ENCODE assay signal across 15 cellular contexts in genomic region chr20:47674145-47674544, GRCh38.
DNase-seq lines count a peak whose midpoint lies in the region; ATAC-seq, FAIRE-seq and TF ChIP-seq lines count a peak whose summit lies in the region.
"Had no signal": no experiment of that assay in that cellular context is flagged by ENCODE, and none has a peak within 500 bp of the region (broad histone marks: within the 10 kb centered on the region; RNA-seq: fewer than 3 reads in every experiment).

No MANE protein-coding gene starts in this region.

- no peak overlapping the region for H2BK12ac ChIP-seq in H1 (ENCODE audit: low read depth, low read length)

- H3K4me1 ChIP-seq in H1 (replicated peaks in 1 of 4; ENCODE audit: control insufficient read depth in 3 of 4, insufficient read depth in 4 of 4, low read length in 3 of 4) (peaks cover 0 to 7% (median 2%) of the 10 kb centered on the region in 4 experiments; a peak in 5 of 7 replicates), osteoblast (ENCODE audit: insufficient read depth, low read length) (no peaks in the 10 kb centered on the region), colonic mucosa (no peaks in the 10 kb centered on the region)
- H3K4me1 ChIP-seq: A549, BE2C had no signal

- H3K27me3 ChIP-seq in H7 (ENCODE audit: control insufficient read depth, insufficient read depth, low read length), result no peaks in the 10 kb centered on the region
- H3K27me3 ChIP-seq in H1 (replicated peaks in 1 of 4; ENCODE audit: control insufficient read depth in 3 of 4, extremely low read depth in 1 of 4, insufficient read depth in 3 of 4, low read length in 3 of 4), result no peaks in the 10 kb centered on the region
- no peaks in the 10 kb centered on the region for H3K27me3 ChIP-seq in osteoblast (ENCODE audit: insufficient read depth, low read length)
- H3K27me3 ChIP-seq in colonic mucosa, result no peaks in the 10 kb centered on the region
- H3K27me3 ChIP-seq: BE2C had no signal

- no peak overlapping the region for H3K4me3 ChIP-seq in H7 (ENCODE audit: insufficient read depth, low read depth, low read length)
- H3K4me3 ChIP-seq in H1 (ENCODE audit: extremely low read depth in 1 of 4, insufficient read depth in 2 of 4, low read depth in 3 of 4, low read length in 4 of 4), result no peak overlapping the region
- H3K4me3 ChIP-seq in osteoblast (ENCODE audit: insufficient read depth, low read length), result no peak overlapping the region
- no peak overlapping the region for H3K4me3 ChIP-seq in colonic mucosa
- H3K4me3 ChIP-seq: A549 had no signal

- ATAC-seq in HG03039 (IDR thresholded peaks at IDR 0.05; ENCODE audit: unreplicated experiment), result no peak
- ATAC-seq: A549, HCT116 had no signal

- DNase-seq in GM12891 (ENCODE audit: insufficient read length, low spot score), result no peak
- peak; percentile 41 for DNase-seq in H7
- no peak for DNase-seq in H1 (ENCODE audit: low read depth in 1 of 2, low spot score in 2 of 2)
- peak; percentile 71 for DNase-seq in osteoblast (ENCODE audit: insufficient read length, low spot score, missing footprints)
- DNase-seq in SHP77 treated with DMSO at 0.1 percent for 48 hours (lab: John Stamatoyannopoulos, UW), result no peak
- DNase-seq in colonic mucosa, result no peak
- DNase-seq: BE2C; CD4-positive, alpha-beta memory T cell; DMS79 had no signal

- peak overlapping the region; percentile 72; the same call in 1 of the 2 replicates for H2BK15ac ChIP-seq in H1 (ENCODE audit: low read length)

- no peak overlapping the region for H4K5ac ChIP-seq in H1 (ENCODE audit: insufficient read length, low read depth, low read length)

- H3K9ac ChIP-seq in H1 (replicated peaks in 1 of 4; ENCODE audit: extremely low read depth in 1 of 4, low read depth in 3 of 4, low read length in 3 of 4) (no peak overlapping the region), colonic mucosa (ENCODE audit: low read depth in 2 of 2, low read length in 2 of 2) (no peak overlapping the region)

- H4K91ac ChIP-seq in H1 (replicated peaks; ENCODE audit: insufficient read length, low read length), result no peak overlapping the region

- H3K36me3 ChIP-seq in H7 (replicated peaks; ENCODE audit: control insufficient read depth, insufficient read depth, low read length) (no peaks in the 10 kb centered on the region; the same call in none of the 2 replicates), H1 (ENCODE audit: control insufficient read depth in 2 of 4, insufficient read depth in 4 of 4, low read length in 3 of 4) (no peaks in the 10 kb centered on the region), osteoblast (ENCODE audit: insufficient read depth, low read length) (no peaks in the 10 kb centered on the region), colonic mucosa (no peaks in the 10 kb centered on the region)

- TF ChIP-seq CTCF in H1 (IDR thresholded peaks at IDR 0.05; ENCODE audit: control extremely low read depth in 1 of 3, insufficient read depth in 1 of 3, low read depth in 1 of 3, low read length in 3 of 3) (no peak), osteoblast (IDR thresholded peaks at IDR 0.05; ENCODE audit: extremely low read depth, low read depth, low read length) (no peak), colonic mucosa (IDR thresholded peaks at IDR 0.05) (no peak)

- H3K27ac ChIP-seq in H1 (ENCODE audit: low read depth, low read length) (no peak overlapping the region), osteoblast (ENCODE audit: low read depth, low read length) (no peak overlapping the region), colonic mucosa (no peak overlapping the region)
- H3K27ac ChIP-seq: A549, C4-2B, HL-60 had no signal

- H2AFZ ChIP-seq in H1 (ENCODE audit: low read length) (no peak overlapping the region), osteoblast (ENCODE audit: low read length) (no peak overlapping the region)

- CTCF ChIA-PET in H1 (lab: Charles Lee; ENCODE audit: partially characterized antibody), result interaction anchor here (0.7 to 9.7 kb wide), 5 partner anchors 10 to 947 kb away, joined by 4 to 92 read pairs (median 7); no protein-coding TSS in a partner anchor

- H3K4me2 ChIP-seq in H1 (ENCODE audit: insufficient read depth in 1 of 2, low read depth in 2 of 2, low read length in 2 of 2) (no peak overlapping the region), osteoblast (ENCODE audit: insufficient read depth, low read length) (no peak overlapping the region)
- H3K4me2 ChIP-seq: A549 had no signal

- H3K79me1 ChIP-seq in H1 (ENCODE audit: low read depth, low read length), result no peaks in the 10 kb centered on the region

- POLR2A ChIA-PET in H1 (lab: Charles Lee; ENCODE audit: partially characterized antibody), result interaction anchor here (0.6 to 1.2 kb wide), 3 partner anchors 10 to 357 kb away, joined by 3 read pairs; no protein-coding TSS in a partner anchor

- peak overlapping the region; percentile 11; the same call in 1 of the 2 replicates for H4K8ac ChIP-seq in H1 (ENCODE audit: extremely low read depth, insufficient read depth, low read length)

- TF ChIP-seq EP300 in H1 (IDR thresholded peaks at IDR 0.05; ENCODE audit: borderline replicate concordance in 1 of 2, low read depth in 2 of 2, low read length in 2 of 2), result no peak

- H3K23ac ChIP-seq in H1 (ENCODE audit: insufficient read length), result no peak overlapping the region

- H3K9me3 ChIP-seq in H1 (ENCODE audit: insufficient read depth in 2 of 2, low read depth in 1 of 2, low read length in 1 of 2) (no peaks in the 10 kb centered on the region), osteoblast (ENCODE audit: low read depth, low read length) (no peaks in the 10 kb centered on the region), colonic mucosa (no peaks in the 10 kb centered on the region)
- H3K9me3 ChIP-seq: A549, BE2C had no signal

- H4K20me1 ChIP-seq in H1 (replicated peaks in 1 of 2; ENCODE audit: control insufficient read depth in 1 of 2, insufficient read depth in 2 of 2, low read length in 2 of 2) (peaks cover 0 to 2% of the 10 kb centered on the region in 2 experiments), osteoblast (ENCODE audit: insufficient read depth, low read length) (no peaks in the 10 kb centered on the region)

- no peaks in the 10 kb centered on the region for H3K79me2 ChIP-seq in H1 (ENCODE audit: control insufficient read depth in 1 of 2, insufficient read depth in 2 of 2, low read length in 2 of 2)
- H3K79me2 ChIP-seq in osteoblast (ENCODE audit: insufficient read depth, low read length), result no peaks in the 10 kb centered on the region

- H3K23me2 ChIP-seq in H1 (ENCODE audit: low read depth, low read length), result no peaks in the 10 kb centered on the region; the same call in 1 of the 2 replicates

- no peak overlapping the region for H2AK5ac ChIP-seq in H1 (ENCODE audit: low read depth, low read length)

- no peak overlapping the region for H2BK20ac ChIP-seq in H1 (ENCODE audit: low read length)

- no peak overlapping the region for H2BK5ac ChIP-seq in H1 (ENCODE audit: low read depth, low read length)

- 89% methylated on average over 15 of the region's 15 CpGs; no CpG with 5 or more reads in 1 of the 2 experiments for WGBS in H1 (ENCODE audit: extremely low coverage in 1 of 2, insufficient coverage in 1 of 2, insufficient read length in 1 of 2, insufficient replicate concordance in 2 of 2, low coverage in 1 of 2, low lambda C conversion rate in 2 of 2, missing lambda C conversion rate in 1 of 2), 2 experiments

- TF ChIP-seq RAD21 in H1 (IDR thresholded peaks at IDR 0.05 in 1 of 2, conservative IDR thresholded peaks at IDR 0.05 in 1 of 2; ENCODE audit: low read depth in 2 of 2, low read length in 2 of 2), result no peak

- intact Hi-C loops in colonic mucosa (cut with DNase I), result no loop called here

- no peak overlapping the region for H3K18ac ChIP-seq in H1 (ENCODE audit: extremely low read depth, low read length)

- H2BK120ac ChIP-seq in H1 (replicated peaks; ENCODE audit: low read depth, low read length), result no peak overlapping the region

- H3K14ac ChIP-seq in H1 (ENCODE audit: insufficient read length), result no peak overlapping the region

- H3K4ac ChIP-seq in H1 (replicated peaks; ENCODE audit: insufficient read length, low read depth, low read length), result no peak overlapping the region

- FAIRE-seq in GM12891 (lab: Jason Lieb, UNC), result no peak
- no peak for FAIRE-seq in H1 (lab: Jason Lieb, UNC)
- FAIRE-seq: A549, G401.6 had no signal

- TF ChIP-seq POLR2A in GM12891 (IDR thresholded peaks at IDR 0.05; ENCODE audit: low read depth, low read length), result peak; percentile 13; the same call in 1 of the 2 replicates
- no peak for TF ChIP-seq POLR2A in H1 (IDR thresholded peaks at IDR 0.05; ENCODE audit: control extremely low read depth in 1 of 2, low read depth in 2 of 2, low read length in 2 of 2)

- no peak overlapping the region for H3K56ac ChIP-seq in H1 (replicated peaks; ENCODE audit: insufficient read length, low read depth, low read length)

TF ChIP-seq in GM12891, 5 proteins besides CTCF, POLR2A, EP300 and RAD21:
- no peak for TF ChIP-seq POU2F2 (IDR thresholded peaks at IDR 0.05; ENCODE audit: low read depth, low read length)
- TF ChIP-seq POLR2AphosphoS5 (IDR thresholded peaks at IDR 0.05; ENCODE audit: low read depth, low read length), result no peak
- TF ChIP-seq TAF1 (IDR thresholded peaks at IDR 0.05; ENCODE audit: low read depth, low read length), result no peak
- no peak for TF ChIP-seq PAX5 (IDR thresholded peaks at IDR 0.05; ENCODE audit: insufficient read depth, low read length, severe bottlenecking)
- no peak for TF ChIP-seq SPI1 (IDR thresholded peaks at IDR 0.05; ENCODE audit: low read depth, low read length)

TF ChIP-seq in H1, 55 proteins besides CTCF, POLR2A, EP300 and RAD21 (continues in another document):
- no peak for TF ChIP-seq EGR1 (IDR thresholded peaks at IDR 0.05; ENCODE audit: borderline replicate concordance, low read depth, low read length)
- no peak for TF ChIP-seq TBP (IDR thresholded peaks at IDR 0.05; ENCODE audit: low read depth, low read length)
- TF ChIP-seq YY1 (IDR thresholded peaks at IDR 0.05; ENCODE audit: low read depth, low read length), result no peak
- TF ChIP-seq SP1 (IDR thresholded peaks at IDR 0.05; ENCODE audit: low read depth, low read length), result no peak
- no peak for TF ChIP-seq TEAD4 (IDR thresholded peaks at IDR 0.05; ENCODE audit: low read depth, low read length)

Comparison
In these comparisons a context has a peak if more than half of its experiments do, and no peak if none do; other contexts are left out.
1. DNase-seq: peak in H7 (single experiment) and osteoblast (single experiment); none in GM12891 (single experiment), H1 (0 of 2), SHP77 treated with DMSO at 0.1 percent for 48 hours (single experiment) and colonic mucosa (single experiment).